8 cellular contexts compared by ENCODE assay signal in genomic region chr1:9542425-9542824, GRCh38. TPM values are rescaled to one million over a fixed set of nuclear protein-coding genes. Genes with fewer than 3 reads are reported as not detected.
DNase-seq lines count a peak whose midpoint lies in the region; ATAC-seq, FAIRE-seq and TF ChIP-seq lines count a peak whose summit lies in the region.

No MANE protein-coding gene starts in this region.

- peak overlapping the region; percentile 27 for H3K4me3 Mint-ChIP-seq in activated naive CD8-positive, alpha-beta T cell treated with anti-CD3 and anti-CD28 coated beads for 36 hours

- peak overlapping the region; percentile 36 for H3K27ac ChIP-seq in 22Rv1
- H3K27ac ChIP-seq in kidney (ENCODE audit: low read depth in 2 of 2, low read length in 2 of 2): peak overlapping the region; percentile 2 to 4

- DNase-seq in EH (ENCODE audit: low read depth) (peak; percentile 65), kidney (no peak), OCI-M2 (lab: John Stamatoyannopoulos, UW; ENCODE audit: unreplicated experiment) (no peak), H7 (no peak), occipital lobe (lab: John Stamatoyannopoulos, UW) (no peak)
- DNase-seq in activated naive CD8-positive, alpha-beta T cell treated with anti-CD3 and anti-CD28 coated beads for 36 hours: no peak

- H3K36me3 Mint-ChIP-seq in activated naive CD8-positive, alpha-beta T cell treated with anti-CD3 and anti-CD28 coated beads for 36 hours: peaks cover 20% of the 10 kb centered on the region

- H3K4me1 Mint-ChIP-seq in activated naive CD8-positive, alpha-beta T cell treated with anti-CD3 and anti-CD28 coated beads for 36 hours: peaks cover 39% of the 10 kb centered on the region

- no peaks in the 10 kb centered on the region for H3K9me3 ChIP-seq in kidney (ENCODE audit: control insufficient read depth in 1 of 2, low read length in 2 of 2)

- no peak for FAIRE-seq in kidney (lab: Jason Lieb, UNC)

- H3K27me3 Mint-ChIP-seq in activated naive CD8-positive, alpha-beta T cell treated with anti-CD3 and anti-CD28 coated beads for 36 hours: no peaks in the 10 kb centered on the region

- H3K9me3 Mint-ChIP-seq in activated naive CD8-positive, alpha-beta T cell treated with anti-CD3 and anti-CD28 coated beads for 36 hours: no peaks in the 10 kb centered on the region

- peak overlapping the region in 1 of 2 donors; percentile 22 for H3K9ac ChIP-seq in kidney (ENCODE audit: low read length in 2 of 2)

- no peaks in the 10 kb centered on the region for H3K36me3 ChIP-seq in kidney (ENCODE audit: control insufficient read depth in 1 of 2, insufficient read depth in 2 of 2, low read length in 2 of 2)
- no peaks in the 10 kb centered on the region; the same call in 1 of the 2 replicates for H3K36me3 ChIP-seq in H7 (replicated peaks; ENCODE audit: control insufficient read depth, insufficient read depth, low read length)

- H3K4me3 ChIP-seq in kidney (ENCODE audit: low read length in 2 of 2) (peak overlapping the region in 1 of 2 donors; percentile 39), H7 (ENCODE audit: insufficient read depth, low read depth, low read length) (no peak overlapping the region)

- ATAC-seq in HG02588 (IDR thresholded peaks at IDR 0.05; ENCODE audit: unreplicated experiment): no peak

- peaks cover 3% of the 10 kb centered on the region; the same call in 1 of the 2 replicates for H3K27me3 ChIP-seq in H7 (ENCODE audit: control insufficient read depth, insufficient read depth, low read length)

- H3K4me1 ChIP-seq in kidney (ENCODE audit: control insufficient read depth in 1 of 2, insufficient read depth in 1 of 2, low read depth in 1 of 2, low read length in 2 of 2): peaks cover 6 to 18% of the 10 kb centered on the region in 2 donors

- intact Hi-C loops in kidney (cut with DNase I): no loop called here

- TF ChIP-seq CTCF in 22Rv1 (IDR thresholded peaks at IDR 0.05) (no peak), kidney (IDR thresholded peaks at IDR 0.05; ENCODE audit: borderline replicate concordance, extremely low read depth, insufficient read depth) (no peak)

- peak overlapping the region; percentile 4 for H3K27ac Mint-ChIP-seq in activated naive CD8-positive, alpha-beta T cell treated with anti-CD3 and anti-CD28 coated beads for 36 hours

RNA-seq across cellular contexts. Expression of gene SLC25A33, which starts 3.2 kb away (rescaled TPM):
- total RNA-seq in activated naive CD8-positive, alpha-beta T cell treated with anti-CD3 and anti-CD28 coated beads for 36 hours: 10 to 100 TPM; 11.1 to 13.2 TPM
- total RNA-seq in kidney: 3.8 TPM
- polyA plus RNA-seq in kidney (ENCODE audit: insufficient read depth, low read depth, low replicate concordance): 11.3 TPM
- total RNA-seq in H7 (2014; rRNA removed; shearing (Covaris generic)): 17.4 and 23.2 TPM in 2 replicates
- 13.9 TPM for total RNA-seq in occipital lobe

RNA-seq across cellular contexts. Expression of gene TMEM201, which starts 46.3 kb away (rescaled TPM):
- 10 to 100 TPM; 31.6 to 32.2 TPM for total RNA-seq in activated naive CD8-positive, alpha-beta T cell treated with anti-CD3 and anti-CD28 coated beads for 36 hours
- total RNA-seq in kidney (13.2 TPM), occipital lobe (4.7 TPM)
- polyA plus RNA-seq in kidney (ENCODE audit: insufficient read depth, low read depth, low replicate concordance): 9.1 TPM
- 12.9 and 14.9 TPM in 2 replicates for total RNA-seq in H7 (2014; rRNA removed; shearing (Covaris generic))
